Comparison of ENCODE assay signal across 28 cellular contexts in genomic region chr18:12295389-12296086, GRCh38. TPM values are rescaled to one million over a fixed set of nuclear protein-coding genes. Genes with fewer than 3 reads are reported as not detected.
DNase-seq lines count a peak whose midpoint lies in the region; ATAC-seq and TF ChIP-seq lines count a peak whose summit lies in the region.
"Had no signal": no experiment of that assay in that cellular context is flagged by ENCODE, and none has a peak within 500 bp of the region (broad histone marks: within the 10 kb centered on the region; RNA-seq: fewer than 3 reads in every experiment).

No MANE protein-coding gene starts in this region.

- 90% methylated on average over 18 of the region's 18 CpGs for WGBS in right cardiac atrium
- 63% methylated on average over 18 of the region's 18 CpGs for WGBS in SK-N-SH (ENCODE audit: low lambda C conversion rate)

- ATAC-seq in right cardiac atrium (no peak), GM21360 (IDR thresholded peaks at IDR 0.05; ENCODE audit: unreplicated experiment) (no peak)
- ATAC-seq: activated CD4-positive, CD25-positive, alpha-beta regulatory T cell treated with anti-CD3 and anti-CD28 coated beads, Interleukin-2, amount 50 U/mL, for 24 hours; activated T-helper 17 cell treated with anti-CD3 and anti-CD28 coated beads, Interleukin-2, amount 50 U/mL, for 72 hours; left ventricle myocardium superior; naive thymus-derived CD4-positive, alpha-beta T cell; psoas muscle had no signal

- DNase-seq in cardiac septum (ENCODE audit: low spot score) (peak; percentile 35), right cardiac atrium (no peak), SK-N-SH (no peak), epithelial cell of prostate (ENCODE audit: low read depth, low spot score) (no peak), vagina (ENCODE audit: extremely low spot score in 2 of 2) (peak; percentile 18 to 58), NCI-H1930 (lab: John Stamatoyannopoulos, UW) (no peak)
- DNase-seq in activated CD8-positive, alpha-beta memory T cell treated with anti-CD3 and anti-CD28 coated beads for 24 hours: no peak
- DNase-seq: activated CD4-positive, alpha-beta memory T cell treated with anti-CD3 and anti-CD28 coated beads, Interleukin-2, amount 10 ng/mL, durations not matched to agents 7 days and 5 days; anterior cingulate cortex; CD4-positive, alpha-beta memory T cell; cortex of kidney; endodermal cell; glutamatergic neuron; left ventricle myocardium superior; midbrain; naive thymus-derived CD4-positive, alpha-beta T cell; NCI-H187; NCI-H524 treated with DMSO at 0.1 percent for 48 hours; psoas muscle; stomach; thyroid gland had no signal

- H2AFZ ChIP-seq in SK-N-SH (ENCODE audit: low read depth): peak overlapping the region; percentile 51; the same call in 1 of the 2 replicates

- no peak overlapping the region for H3K4me2 ChIP-seq in SK-N-SH

- H3K79me2 ChIP-seq in SK-N-SH (ENCODE audit: insufficient read depth): no peaks in the 10 kb centered on the region

- no peaks in the 10 kb centered on the region for H3K9me2 ChIP-seq in SK-N-SH

- POLR2A ChIA-PET in SK-N-SH (lab: Yijun Ruan, JAX): no interaction called here

- H4K20me1 ChIP-seq in SK-N-SH (ENCODE audit: insufficient read depth): no peaks in the 10 kb centered on the region

- H3K9me3 ChIP-seq in right cardiac atrium (ENCODE audit: control insufficient read depth, low read length) (no peaks in the 10 kb centered on the region), SK-N-SH (no peaks in the 10 kb centered on the region), vagina (no peaks in the 10 kb centered on the region)
- H3K9me3 ChIP-seq: psoas muscle, thyroid gland had no signal

- TF ChIP-seq POLR2A in vagina (IDR thresholded peaks at IDR 0.05): no peak

- CTCF ChIA-PET in SK-N-SH (lab: Yijun Ruan, JAX): no interaction called here

- TF ChIP-seq CTCF in SK-N-SH (IDR thresholded peaks at IDR 0.05) (no peak), vagina (IDR thresholded peaks at IDR 0.05) (no peak)

- peaks cover 4% of the 10 kb centered on the region for H3F3A ChIP-seq in SK-N-SH (replicated peaks; ENCODE audit: insufficient read depth)

- no peak overlapping the region for H3K9ac ChIP-seq in SK-N-SH

- H3K4me1 ChIP-seq in right cardiac atrium (ENCODE audit: control insufficient read depth, insufficient read depth, low read length) (no peaks in the 10 kb centered on the region), SK-N-SH (ENCODE audit: control insufficient read depth in 1 of 2, insufficient read depth in 2 of 2, low read depth in 1 of 2, low read length in 1 of 2) (no peaks in the 10 kb centered on the region; a peak in 1 of 4 replicates), vagina (no peaks in the 10 kb centered on the region)
- H3K4me1 ChIP-seq: psoas muscle, stomach, thyroid gland had no signal

- intact Hi-C loops in cardiac septum (cut with DNase I): no loop called here
- intact Hi-C loops in right cardiac atrium (cut with DNase I): no loop called here
- intact Hi-C loops in vagina (cut with DNase I): no loop called here

- no peak for TF ChIP-seq RAD21 in SK-N-SH (IDR thresholded peaks at IDR 0.05; ENCODE audit: low read length)

- H3K36me3 ChIP-seq in SK-N-SH (replicated peaks in 1 of 2; ENCODE audit: control insufficient read depth in 1 of 2, insufficient read depth in 2 of 2, low read length in 1 of 2): no peaks in the 10 kb centered on the region
- no peaks in the 10 kb centered on the region for H3K36me3 ChIP-seq in vagina
- H3K36me3 ChIP-seq: cardiac muscle cell, stomach, thyroid gland had no signal

- TF ChIP-seq EP300 in SK-N-SH (IDR thresholded peaks at IDR 0.05; ENCODE audit: borderline replicate concordance in 1 of 2, low read depth in 1 of 2, low read length in 1 of 2): no peak

- H3K27me3 ChIP-seq in right cardiac atrium (ENCODE audit: control insufficient read depth, insufficient read depth) (no peaks in the 10 kb centered on the region), SK-N-SH (ENCODE audit: insufficient read depth) (no peaks in the 10 kb centered on the region; the same call in 1 of the 2 replicates), vagina (no peaks in the 10 kb centered on the region)
- H3K27me3 ChIP-seq: cardiac muscle cell, stomach, thyroid gland had no signal

- H3K4me3 ChIP-seq in right cardiac atrium (ENCODE audit: low read length) (no peak overlapping the region), SK-N-SH (ENCODE audit: low read depth in 2 of 2, low read length in 1 of 2) (no peak overlapping the region), vagina (no peak overlapping the region)
- H3K4me3 ChIP-seq: cardiac muscle cell, psoas muscle, stomach, thyroid gland had no signal

- H3K27ac ChIP-seq in right cardiac atrium (ENCODE audit: low read length) (no peak overlapping the region), SK-N-SH (ENCODE audit: low read depth in 2 of 2, low read length in 1 of 2) (peak overlapping the region in 1 of 2 experiments; percentile 46; a peak in 2 of 4 replicates), epithelial cell of prostate (peak overlapping the region; percentile 63), vagina (no peak overlapping the region)
- H3K27ac ChIP-seq: cardiac muscle cell, HL-60, psoas muscle, stomach, thyroid gland had no signal

TF ChIP-seq in SK-N-SH, 30 proteins besides CTCF, POLR2A, EP300 and RAD21:
- no peak for TF ChIP-seq REST (IDR thresholded peaks at IDR 0.05; ENCODE audit: low read depth, low read length)
- no peak for TF ChIP-seq GABPA (IDR thresholded peaks at IDR 0.05; ENCODE audit: low read depth)
- TF ChIP-seq TAF1 (IDR thresholded peaks at IDR 0.05; ENCODE audit: borderline replicate concordance, low read depth, low read length): no peak
- no peak for TF ChIP-seq TCF12 (IDR thresholded peaks at IDR 0.05)
- no peak for TF ChIP-seq IRF3 (IDR thresholded peaks at IDR 0.05; ENCODE audit: low read depth, low read length)
- no peak for TF ChIP-seq RFX5 (IDR thresholded peaks at IDR 0.05; ENCODE audit: low read length)
- peak; percentile 20; the same call in 1 of the 2 replicates for TF ChIP-seq FOSL2 (IDR thresholded peaks at IDR 0.05; ENCODE audit: borderline replicate concordance, low read depth)
- no peak for TF ChIP-seq POLR2AphosphoS5 (IDR thresholded peaks at IDR 0.05; ENCODE audit: low read depth, low read length)

RNA-seq across cellular contexts. Expression of gene TUBB6, which starts 12.5 kb away (rescaled TPM):
- 155 TPM for total RNA-seq in cardiac septum
- 100 to 1,000 TPM in 2 of 4 donors, 10 to 100 TPM in 2; 69.0 to 189 (median 117) TPM for total RNA-seq in right cardiac atrium
- 143 TPM for polyA plus RNA-seq in right cardiac atrium
- polyA plus RNA-seq in SK-N-SH (2012; rRNA removed): 285 and 387 TPM in 2 replicates
- 158 and 241 TPM in 2 replicates for polyA plus RNA-seq in SK-N-SH (2012; cell fraction: cytosol; rRNA removed)
- 318 and 338 TPM in 2 replicates for polyA plus RNA-seq in SK-N-SH (2012; cell fraction: nucleus; rRNA removed)
- total RNA-seq in vagina: 450 TPM

RNA-seq across cellular contexts. Expression of gene CIDEA, which starts 41.4 kb away (rescaled TPM):
- total RNA-seq in cardiac septum (0.40 TPM), right cardiac atrium (1 to 10 TPM in 1 of 4 donors, under 1 TPM in 3; 0.26 to 5.8 (median 0.68) TPM), vagina (2.7 TPM)
- polyA plus RNA-seq in right cardiac atrium (6.0 TPM), SK-N-SH (2012; rRNA removed) (not detected in 2 replicates)
- not detected in 2 replicates for polyA plus RNA-seq in SK-N-SH (2012; cell fraction: cytosol; rRNA removed)
- not detected in 2 replicates for polyA plus RNA-seq in SK-N-SH (2012; cell fraction: nucleus; rRNA removed)
- total RNA-seq: A172; activated CD4-positive, alpha-beta memory T cell treated with anti-CD3 and anti-CD28 coated beads, Interleukin-2, amount 10 ng/mL, durations not matched to agents 7 days and 5 days; activated naive CD4-positive, alpha-beta T cell treated with anti-CD3 and anti-CD28 coated beads, Interleukin-2, amount 50 U/mL, for 72 hours; activated T-helper 17 cell treated with anti-CD3 and anti-CD28 coated beads, Interleukin-2, amount 50 U/mL, for 72 hours; cardiac muscle cell; CD4-positive, alpha-beta memory T cell; endodermal cell; naive thymus-derived CD4-positive, alpha-beta T cell; stomach had no signal
- polyA plus RNA-seq: cardiac muscle cell; CD4-positive, alpha-beta memory T cell; naive thymus-derived CD4-positive, alpha-beta T cell had no signal

Comparison
In these comparisons a context has a peak if more than half of its experiments do, and no peak if none do; other contexts are left out.
1. DNase-seq: peak in cardiac septum (single experiment) and vagina (2 of 2); none in right cardiac atrium (0 of 3), SK-N-SH (single experiment), epithelial cell of prostate (single experiment), activated CD8-positive, alpha-beta memory T cell treated with anti-CD3 and anti-CD28 coated beads for 24 hours (single experiment) and NCI-H1930 (0 of 2).